In the genomic region with DNA sequence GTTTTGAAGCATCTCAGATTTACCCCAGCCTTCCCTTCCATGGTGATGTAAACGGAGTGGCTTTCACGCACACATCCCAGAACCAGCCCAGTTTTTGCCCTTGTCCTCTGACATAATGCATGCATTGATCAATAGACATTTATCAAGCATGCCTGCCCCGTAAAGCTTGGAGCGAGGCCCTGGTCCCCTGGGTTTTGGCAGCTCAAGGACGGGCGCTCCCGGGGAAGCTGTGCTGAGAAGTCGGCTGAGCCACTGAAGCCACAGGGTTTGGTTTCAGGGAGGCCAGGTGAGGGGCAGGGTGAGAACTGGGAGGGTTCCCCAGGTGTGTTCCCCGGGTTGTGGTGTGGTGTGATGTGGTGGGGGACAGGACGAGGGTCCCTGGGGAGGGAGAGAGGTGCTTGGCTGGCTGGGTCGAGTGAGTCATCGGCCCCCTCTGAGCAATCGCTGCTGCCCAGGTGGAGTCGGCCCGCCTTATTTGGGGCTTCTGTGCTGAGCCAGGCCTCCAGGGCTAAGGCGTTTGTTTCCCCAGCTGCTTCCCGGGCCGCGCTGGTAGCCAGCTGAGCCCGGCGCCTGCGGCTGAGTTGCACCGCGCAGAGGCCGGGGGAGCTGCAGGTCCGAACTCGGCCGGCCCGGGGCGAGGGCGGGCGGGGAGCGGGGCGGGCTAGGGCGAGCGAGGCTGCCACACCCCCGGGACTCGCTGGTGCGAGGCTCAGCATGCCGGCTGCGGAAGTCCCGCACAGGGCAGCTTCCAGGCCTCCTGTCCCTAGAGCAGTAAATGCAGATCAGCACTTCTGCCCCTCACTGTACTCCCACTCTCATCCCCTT, we compare ENCODE assay signal across 1 cellular context.
TF ChIP-seq lines count a peak whose summit lies in the region.

No MANE protein-coding gene starts in this region.

TF ChIP-seq in K562, 482 proteins besides CTCF, POLR2A, EP300 and RAD21 (continued from another document and continues in another):
- TF ChIP-seq, protein P1, sequence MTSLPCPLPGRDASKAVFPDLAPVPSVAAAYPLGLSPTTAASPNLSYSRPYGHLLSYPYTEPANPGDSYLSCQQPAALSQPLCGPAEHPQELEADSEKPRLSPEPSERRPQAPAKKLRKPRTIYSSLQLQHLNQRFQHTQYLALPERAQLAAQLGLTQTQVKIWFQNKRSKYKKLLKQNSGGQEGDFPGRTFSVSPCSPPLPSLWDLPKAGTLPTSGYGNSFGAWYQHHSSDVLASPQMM (CRISPR knock-in tag; IDR thresholded peaks at IDR 0.05) = no peak
- no peak for TF ChIP-seq ELF2 (CRISPR knock-in tag; IDR thresholded peaks at IDR 0.05)
- TF ChIP-seq NCOA6 (IDR thresholded peaks at IDR 0.05) = no peak
- peak; percentile 81 for TF ChIP-seq NEUROD1 (IDR thresholded peaks at IDR 0.05; ENCODE audit: borderline replicate concordance, low read depth, low read length, partially characterized antibody)
- TF ChIP-seq, protein P2, sequence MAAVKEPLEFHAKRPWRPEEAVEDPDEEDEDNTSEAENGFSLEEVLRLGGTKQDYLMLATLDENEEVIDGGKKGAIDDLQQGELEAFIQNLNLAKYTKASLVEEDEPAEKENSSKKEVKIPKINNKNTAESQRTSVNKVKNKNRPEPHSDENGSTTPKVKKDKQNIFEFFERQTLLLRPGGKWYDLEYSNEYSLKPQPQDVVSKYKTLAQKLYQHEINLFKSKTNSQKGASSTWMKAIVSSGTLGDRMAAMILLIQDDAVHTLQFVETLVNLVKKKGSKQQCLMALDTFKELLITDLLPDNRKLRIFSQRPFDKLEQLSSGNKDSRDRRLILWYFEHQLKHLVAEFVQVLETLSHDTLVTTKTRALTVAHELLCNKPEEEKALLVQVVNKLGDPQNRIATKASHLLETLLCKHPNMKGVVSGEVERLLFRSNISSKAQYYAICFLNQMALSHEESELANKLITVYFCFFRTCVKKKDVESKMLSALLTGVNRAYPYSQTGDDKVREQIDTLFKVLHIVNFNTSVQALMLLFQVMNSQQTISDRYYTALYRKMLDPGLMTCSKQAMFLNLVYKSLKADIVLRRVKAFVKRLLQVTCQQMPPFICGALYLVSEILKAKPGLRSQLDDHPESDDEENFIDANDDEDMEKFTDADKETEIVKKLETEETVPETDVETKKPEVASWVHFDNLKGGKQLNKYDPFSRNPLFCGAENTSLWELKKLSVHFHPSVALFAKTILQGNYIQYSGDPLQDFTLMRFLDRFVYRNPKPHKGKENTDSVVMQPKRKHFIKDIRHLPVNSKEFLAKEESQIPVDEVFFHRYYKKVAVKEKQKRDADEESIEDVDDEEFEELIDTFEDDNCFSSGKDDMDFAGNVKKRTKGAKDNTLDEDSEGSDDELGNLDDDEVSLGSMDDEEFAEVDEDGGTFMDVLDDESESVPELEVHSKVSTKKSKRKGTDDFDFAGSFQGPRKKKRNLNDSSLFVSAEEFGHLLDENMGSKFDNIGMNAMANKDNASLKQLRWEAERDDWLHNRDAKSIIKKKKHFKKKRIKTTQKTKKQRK (IDR thresholded peaks at IDR 0.05; ENCODE audit: borderline replicate concordance, low read depth, low read length) = no peak
- no peak for TF ChIP-seq SIN3B (IDR thresholded peaks at IDR 0.05; ENCODE audit: low read depth)
- TF ChIP-seq DIDO1 (tag; IDR thresholded peaks at IDR 0.05; ENCODE audit: low read depth) = no peak
- TF ChIP-seq, protein P3, sequence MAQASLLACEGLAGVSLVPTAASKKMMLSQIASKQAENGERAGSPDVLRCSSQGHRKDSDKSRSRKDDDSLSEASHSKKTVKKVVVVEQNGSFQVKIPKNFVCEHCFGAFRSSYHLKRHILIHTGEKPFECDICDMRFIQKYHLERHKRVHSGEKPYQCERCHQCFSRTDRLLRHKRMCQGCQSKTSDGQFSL (CRISPR knock-in tag; IDR thresholded peaks at IDR 0.05) = 0 out of 2 replicates have a peak, but pooled peaks have one; percentile 36
- TF ChIP-seq, protein P3 (tag; IDR thresholded peaks at IDR 0.05) = no peak
- TF ChIP-seq NCOA1 (IDR thresholded peaks at IDR 0.05; ENCODE audit: low read depth) = peak; percentile 70; the same call in 1 of the 2 replicates
- TF ChIP-seq, protein P4, sequence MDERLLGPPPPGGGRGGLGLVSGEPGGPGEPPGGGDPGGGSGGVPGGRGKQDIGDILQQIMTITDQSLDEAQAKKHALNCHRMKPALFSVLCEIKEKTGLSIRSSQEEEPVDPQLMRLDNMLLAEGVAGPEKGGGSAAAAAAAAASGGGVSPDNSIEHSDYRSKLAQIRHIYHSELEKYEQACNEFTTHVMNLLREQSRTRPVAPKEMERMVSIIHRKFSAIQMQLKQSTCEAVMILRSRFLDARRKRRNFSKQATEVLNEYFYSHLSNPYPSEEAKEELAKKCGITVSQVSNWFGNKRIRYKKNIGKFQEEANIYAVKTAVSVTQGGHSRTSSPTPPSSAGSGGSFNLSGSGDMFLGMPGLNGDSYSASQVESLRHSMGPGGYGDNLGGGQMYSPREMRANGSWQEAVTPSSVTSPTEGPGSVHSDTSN (CRISPR knock-in tag; IDR thresholded peaks at IDR 0.05; ENCODE audit: low read depth) = no peak
- TF ChIP-seq, protein P4 (tag; conservative IDR thresholded peaks at IDR 0.05; ENCODE audit: low read depth) = no peak
- TF ChIP-seq, protein P5, sequence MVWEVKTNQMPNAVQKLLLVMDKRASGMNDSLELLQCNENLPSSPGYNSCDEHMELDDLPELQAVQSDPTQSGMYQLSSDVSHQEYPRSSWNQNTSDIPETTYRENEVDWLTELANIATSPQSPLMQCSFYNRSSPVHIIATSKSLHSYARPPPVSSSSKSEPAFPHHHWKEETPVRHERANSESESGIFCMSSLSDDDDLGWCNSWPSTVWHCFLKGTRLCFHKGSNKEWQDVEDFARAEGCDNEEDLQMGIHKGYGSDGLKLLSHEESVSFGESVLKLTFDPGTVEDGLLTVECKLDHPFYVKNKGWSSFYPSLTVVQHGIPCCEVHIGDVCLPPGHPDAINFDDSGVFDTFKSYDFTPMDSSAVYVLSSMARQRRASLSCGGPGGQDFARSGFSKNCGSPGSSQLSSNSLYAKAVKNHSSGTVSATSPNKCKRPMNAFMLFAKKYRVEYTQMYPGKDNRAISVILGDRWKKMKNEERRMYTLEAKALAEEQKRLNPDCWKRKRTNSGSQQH (CRISPR knock-in tag; IDR thresholded peaks at IDR 0.05) = no peak
- TF ChIP-seq CREBBP (IDR thresholded peaks at IDR 0.05; ENCODE audit: low read depth, low read length) = no peak
- peak; percentile 98 for TF ChIP-seq CBFA2T3 (IDR thresholded peaks at IDR 0.05)
- TF ChIP-seq SUPT5H (IDR thresholded peaks at IDR 0.05) = no peak
- peak; percentile 82 to 85 for TF ChIP-seq NRF1 (conservative IDR thresholded peaks at IDR 0.05 in 1 of 2, IDR thresholded peaks at IDR 0.05 in 1 of 2)
- TF ChIP-seq EZH2 (IDR thresholded peaks at IDR 0.05; ENCODE audit: borderline replicate concordance, low read depth, low read length) = no peak
- TF ChIP-seq ZNF224 (CRISPR knock-in tag; IDR thresholded peaks at IDR 0.05) = no peak
- no peak for TF ChIP-seq HEY1 (CRISPR knock-in tag; IDR thresholded peaks at IDR 0.05; ENCODE audit: borderline replicate concordance)
- TF ChIP-seq SLC30A9 (CRISPR knock-in tag; IDR thresholded peaks at IDR 0.05) = no peak
- TF ChIP-seq COPS2 (conservative IDR thresholded peaks at IDR 0.05) = no peak
- no peak for TF ChIP-seq EWSR1 (IDR thresholded peaks at IDR 0.05; ENCODE audit: borderline replicate concordance, low read depth, partially characterized antibody)
- peak; percentile 77 for TF ChIP-seq HLTF (IDR thresholded peaks at IDR 0.05)
- 0 out of 2 replicates have a peak, but pooled peaks have one; percentile 44 for TF ChIP-seq SMAD3 (CRISPR knock-in tag; conservative IDR thresholded peaks at IDR 0.05)
- no peak for TF ChIP-seq ZSCAN32 (CRISPR knock-in tag; IDR thresholded peaks at IDR 0.05)
- TF ChIP-seq, protein P6, sequence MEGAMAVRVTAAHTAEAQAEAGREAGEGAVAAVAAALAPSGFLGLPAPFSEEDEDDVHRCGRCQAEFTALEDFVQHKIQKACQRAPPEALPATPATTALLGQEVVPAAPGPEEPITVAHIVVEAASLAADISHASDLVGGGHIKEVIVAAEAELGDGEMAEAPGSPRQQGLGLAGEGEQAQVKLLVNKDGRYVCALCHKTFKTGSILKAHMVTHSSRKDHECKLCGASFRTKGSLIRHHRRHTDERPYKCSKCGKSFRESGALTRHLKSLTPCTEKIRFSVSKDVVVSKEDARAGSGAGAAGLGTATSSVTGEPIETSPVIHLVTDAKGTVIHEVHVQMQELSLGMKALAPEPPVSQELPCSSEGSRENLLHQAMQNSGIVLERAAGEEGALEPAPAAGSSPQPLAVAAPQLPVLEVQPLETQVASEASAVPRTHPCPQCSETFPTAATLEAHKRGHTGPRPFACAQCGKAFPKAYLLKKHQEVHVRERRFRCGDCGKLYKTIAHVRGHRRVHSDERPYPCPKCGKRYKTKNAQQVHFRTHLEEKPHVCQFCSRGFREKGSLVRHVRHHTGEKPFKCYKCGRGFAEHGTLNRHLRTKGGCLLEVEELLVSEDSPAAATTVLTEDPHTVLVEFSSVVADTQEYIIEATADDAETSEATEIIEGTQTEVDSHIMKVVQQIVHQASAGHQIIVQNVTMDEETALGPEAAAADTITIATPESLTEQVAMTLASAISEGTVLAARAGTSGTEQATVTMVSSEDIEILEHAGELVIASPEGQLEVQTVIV (CRISPR knock-in tag; IDR thresholded peaks at IDR 0.05; ENCODE audit: borderline replicate concordance) = no peak
- TF ChIP-seq ZNF551 (CRISPR knock-in tag; IDR thresholded peaks at IDR 0.05) = no peak
- TF ChIP-seq, protein P7, sequence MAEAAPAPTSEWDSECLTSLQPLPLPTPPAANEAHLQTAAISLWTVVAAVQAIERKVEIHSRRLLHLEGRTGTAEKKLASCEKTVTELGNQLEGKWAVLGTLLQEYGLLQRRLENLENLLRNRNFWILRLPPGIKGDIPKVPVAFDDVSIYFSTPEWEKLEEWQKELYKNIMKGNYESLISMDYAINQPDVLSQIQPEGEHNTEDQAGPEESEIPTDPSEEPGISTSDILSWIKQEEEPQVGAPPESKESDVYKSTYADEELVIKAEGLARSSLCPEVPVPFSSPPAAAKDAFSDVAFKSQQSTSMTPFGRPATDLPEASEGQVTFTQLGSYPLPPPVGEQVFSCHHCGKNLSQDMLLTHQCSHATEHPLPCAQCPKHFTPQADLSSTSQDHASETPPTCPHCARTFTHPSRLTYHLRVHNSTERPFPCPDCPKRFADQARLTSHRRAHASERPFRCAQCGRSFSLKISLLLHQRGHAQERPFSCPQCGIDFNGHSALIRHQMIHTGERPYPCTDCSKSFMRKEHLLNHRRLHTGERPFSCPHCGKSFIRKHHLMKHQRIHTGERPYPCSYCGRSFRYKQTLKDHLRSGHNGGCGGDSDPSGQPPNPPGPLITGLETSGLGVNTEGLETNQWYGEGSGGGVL (CRISPR knock-in tag; IDR thresholded peaks at IDR 0.05) = no peak
- no peak for TF ChIP-seq ZNF76 (CRISPR knock-in tag; IDR thresholded peaks at IDR 0.05; ENCODE audit: borderline replicate concordance)
